Comparison of ENCODE assay signal across 1 cellular context in genomic region chr19:54480048-54480447, GRCh38.
TF ChIP-seq lines count a peak whose summit lies in the region.

No MANE protein-coding gene starts in this region.

TF ChIP-seq in HepG2, 621 proteins besides CTCF, POLR2A, EP300 and RAD21:
- no peak for TF ChIP-seq ZNF207 (IDR thresholded peaks at IDR 0.05; ENCODE audit: borderline replicate concordance)
- TF ChIP-seq ATF4 (CRISPR knock-in tag; IDR thresholded peaks at IDR 0.05), result no peak
- TF ChIP-seq ATF1 (CRISPR knock-in tag; IDR thresholded peaks at IDR 0.05), result no peak
- no peak for TF ChIP-seq MXI1 (IDR thresholded peaks at IDR 0.05; ENCODE audit: borderline replicate concordance, low read depth, low read length)
- TF ChIP-seq NFKB2 (CRISPR knock-in tag; IDR thresholded peaks at IDR 0.05; ENCODE audit: borderline replicate concordance), result no peak
- TF ChIP-seq HES4 (CRISPR knock-in tag; IDR thresholded peaks at IDR 0.05; ENCODE audit: borderline replicate concordance), result no peak
- no peak for TF ChIP-seq YEATS4 (CRISPR knock-in tag; IDR thresholded peaks at IDR 0.05; ENCODE audit: borderline replicate concordance)
- TF ChIP-seq, protein P1, sequence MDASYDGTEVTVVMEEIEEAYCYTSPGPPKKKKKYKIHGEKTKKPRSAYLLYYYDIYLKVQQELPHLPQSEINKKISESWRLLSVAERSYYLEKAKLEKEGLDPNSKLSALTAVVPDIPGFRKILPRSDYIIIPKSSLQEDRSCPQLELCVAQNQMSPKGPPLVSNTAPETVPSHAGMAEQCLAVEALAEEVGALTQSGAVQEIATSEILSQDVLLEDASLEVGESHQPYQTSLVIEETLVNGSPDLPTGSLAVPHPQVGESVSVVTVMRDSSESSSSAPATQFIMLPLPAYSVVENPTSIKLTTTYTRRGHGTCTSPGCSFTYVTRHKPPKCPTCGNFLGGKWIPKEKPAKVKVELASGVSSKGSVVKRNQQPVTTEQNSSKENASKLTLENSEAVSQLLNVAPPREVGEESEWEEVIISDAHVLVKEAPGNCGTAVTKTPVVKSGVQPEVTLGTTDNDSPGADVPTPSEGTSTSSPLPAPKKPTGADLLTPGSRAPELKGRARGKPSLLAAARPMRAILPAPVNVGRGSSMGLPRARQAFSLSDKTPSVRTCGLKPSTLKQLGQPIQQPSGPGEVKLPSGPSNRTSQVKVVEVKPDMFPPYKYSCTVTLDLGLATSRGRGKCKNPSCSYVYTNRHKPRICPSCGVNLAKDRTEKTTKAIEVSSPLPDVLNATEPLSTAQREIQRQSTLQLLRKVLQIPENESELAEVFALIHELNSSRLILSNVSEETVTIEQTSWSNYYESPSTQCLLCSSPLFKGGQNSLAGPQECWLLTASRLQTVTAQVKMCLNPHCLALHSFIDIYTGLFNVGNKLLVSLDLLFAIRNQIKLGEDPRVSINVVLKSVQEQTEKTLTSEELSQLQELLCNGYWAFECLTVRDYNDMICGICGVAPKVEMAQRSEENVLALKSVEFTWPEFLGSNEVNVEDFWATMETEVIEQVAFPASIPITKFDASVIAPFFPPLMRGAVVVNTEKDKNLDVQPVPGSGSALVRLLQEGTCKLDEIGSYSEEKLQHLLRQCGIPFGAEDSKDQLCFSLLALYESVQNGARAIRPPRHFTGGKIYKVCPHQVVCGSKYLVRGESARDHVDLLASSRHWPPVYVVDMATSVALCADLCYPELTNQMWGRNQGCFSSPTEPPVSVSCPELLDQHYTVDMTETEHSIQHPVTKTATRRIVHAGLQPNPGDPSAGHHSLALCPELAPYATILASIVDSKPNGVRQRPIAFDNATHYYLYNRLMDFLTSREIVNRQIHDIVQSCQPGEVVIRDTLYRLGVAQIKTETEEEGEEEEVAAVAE (CRISPR knock-in tag; IDR thresholded peaks at IDR 0.05; ENCODE audit: borderline replicate concordance), result no peak
- TF ChIP-seq, protein P2, sequence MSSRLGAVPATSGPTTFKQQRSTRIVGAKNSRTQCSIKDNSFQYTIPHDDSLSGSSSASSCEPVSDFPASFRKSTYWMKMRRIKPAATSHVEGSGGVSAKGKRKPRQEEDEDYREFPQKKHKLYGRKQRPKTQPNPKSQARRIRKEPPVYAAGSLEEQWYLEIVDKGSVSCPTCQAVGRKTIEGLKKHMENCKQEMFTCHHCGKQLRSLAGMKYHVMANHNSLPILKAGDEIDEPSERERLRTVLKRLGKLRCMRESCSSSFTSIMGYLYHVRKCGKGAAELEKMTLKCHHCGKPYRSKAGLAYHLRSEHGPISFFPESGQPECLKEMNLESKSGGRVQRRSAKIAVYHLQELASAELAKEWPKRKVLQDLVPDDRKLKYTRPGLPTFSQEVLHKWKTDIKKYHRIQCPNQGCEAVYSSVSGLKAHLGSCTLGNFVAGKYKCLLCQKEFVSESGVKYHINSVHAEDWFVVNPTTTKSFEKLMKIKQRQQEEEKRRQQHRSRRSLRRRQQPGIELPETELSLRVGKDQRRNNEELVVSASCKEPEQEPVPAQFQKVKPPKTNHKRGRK (CRISPR knock-in tag; IDR thresholded peaks at IDR 0.05), result no peak
- TF ChIP-seq, protein P3, sequence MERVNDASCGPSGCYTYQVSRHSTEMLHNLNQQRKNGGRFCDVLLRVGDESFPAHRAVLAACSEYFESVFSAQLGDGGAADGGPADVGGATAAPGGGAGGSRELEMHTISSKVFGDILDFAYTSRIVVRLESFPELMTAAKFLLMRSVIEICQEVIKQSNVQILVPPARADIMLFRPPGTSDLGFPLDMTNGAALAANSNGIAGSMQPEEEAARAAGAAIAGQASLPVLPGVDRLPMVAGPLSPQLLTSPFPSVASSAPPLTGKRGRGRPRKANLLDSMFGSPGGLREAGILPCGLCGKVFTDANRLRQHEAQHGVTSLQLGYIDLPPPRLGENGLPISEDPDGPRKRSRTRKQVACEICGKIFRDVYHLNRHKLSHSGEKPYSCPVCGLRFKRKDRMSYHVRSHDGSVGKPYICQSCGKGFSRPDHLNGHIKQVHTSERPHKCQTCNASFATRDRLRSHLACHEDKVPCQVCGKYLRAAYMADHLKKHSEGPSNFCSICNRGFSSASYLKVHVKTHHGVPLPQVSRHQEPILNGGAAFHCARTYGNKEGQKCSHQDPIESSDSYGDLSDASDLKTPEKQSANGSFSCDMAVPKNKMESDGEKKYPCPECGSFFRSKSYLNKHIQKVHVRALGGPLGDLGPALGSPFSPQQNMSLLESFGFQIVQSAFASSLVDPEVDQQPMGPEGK (CRISPR knock-in tag; IDR thresholded peaks at IDR 0.05), result no peak
- no peak for TF ChIP-seq HNRNPUL1 (IDR thresholded peaks at IDR 0.05; ENCODE audit: low read depth, low read length)
- TF ChIP-seq FOXA3 (CRISPR knock-in tag; IDR thresholded peaks at IDR 0.05), result no peak
- TF ChIP-seq AHDC1 (CRISPR knock-in tag; IDR thresholded peaks at IDR 0.05; ENCODE audit: borderline replicate concordance), result no peak
- no peak for TF ChIP-seq HNF4G (IDR thresholded peaks at IDR 0.05; ENCODE audit: borderline replicate concordance, low read depth, low read length)
- TF ChIP-seq HNF4G (CRISPR knock-in tag; IDR thresholded peaks at IDR 0.05; ENCODE audit: borderline replicate concordance, low read depth), result no peak
- no peak for TF ChIP-seq ZFP37 (CRISPR knock-in tag; IDR thresholded peaks at IDR 0.05; ENCODE audit: borderline replicate concordance)
- TF ChIP-seq ZBTB42 (CRISPR knock-in tag; IDR thresholded peaks at IDR 0.05), result no peak
